ENCODE assay signal across 8 cellular contexts in the genomic region with DNA sequence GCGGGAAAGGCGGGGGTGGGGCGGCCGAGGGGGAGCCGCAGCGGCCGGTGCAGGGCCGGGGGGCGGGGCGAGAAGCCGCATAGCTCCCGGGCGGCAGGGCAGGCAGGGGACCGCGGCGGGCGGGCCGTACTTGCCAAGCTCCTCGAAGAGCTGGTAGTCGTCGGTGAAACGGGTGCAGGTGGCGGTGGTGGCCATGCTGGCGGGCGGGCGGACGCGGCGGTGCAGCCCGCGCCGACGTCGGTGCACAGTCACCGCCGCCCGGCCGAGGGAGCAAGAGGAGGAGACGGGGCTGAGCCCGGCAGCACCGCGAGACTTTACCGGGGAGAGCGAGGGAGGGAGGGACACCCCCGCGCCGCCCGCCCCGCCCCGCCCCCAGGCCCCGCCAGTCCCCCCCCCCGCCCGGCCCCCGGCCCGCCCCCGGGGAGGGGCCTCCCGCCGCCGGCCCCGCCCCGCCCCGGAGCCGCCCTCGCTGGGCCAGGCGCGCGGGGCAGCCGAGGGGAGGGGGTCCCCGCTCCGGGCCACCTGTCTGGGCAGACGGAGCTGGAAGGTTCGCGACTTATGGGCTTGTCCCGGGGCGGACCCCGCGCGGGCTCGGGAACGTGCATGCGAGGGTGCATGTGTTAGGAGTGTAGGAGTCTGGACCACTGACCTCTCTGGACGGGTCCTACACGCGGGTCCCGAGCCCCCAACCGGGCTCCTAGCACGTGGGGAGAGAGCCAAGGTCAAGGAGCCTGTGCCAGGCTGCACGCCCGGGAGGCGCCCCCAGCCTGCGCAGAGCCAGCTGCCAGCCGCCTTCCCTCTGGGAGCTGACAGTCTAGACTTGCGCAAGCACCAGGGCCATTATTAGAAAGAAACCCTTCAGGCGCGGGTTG. TPM values are rescaled to one million over a fixed set of nuclear protein-coding genes. Genes with fewer than 3 reads are reported as not detected.
DNase-seq lines count a peak whose midpoint lies in the region; ATAC-seq and TF ChIP-seq lines count a peak whose summit lies in the region.

A gene (minus strand): TSS at position 289 of the 872 bp plus-strand sequence. CDS start 94 bp downstream, at position 195.

- peak; percentile 67 for ATAC-seq in HG02943 (IDR thresholded peaks at IDR 0.05; ENCODE audit: low read depth, unreplicated experiment)

- peaks cover 6 to 17% of the 10 kb centered on the region in 2 donors for H3K4me1 ChIP-seq in breast epithelium
- H3K4me1 ChIP-seq in smooth muscle cell (ENCODE audit: low read depth): peaks cover 3% of the 10 kb centered on the region

- no peak for TF ChIP-seq POLR2A in breast epithelium (IDR thresholded peaks at IDR 0.05)

- peak within 1 kb of the TSS; percentile 77 for H3K27ac ChIP-seq in WERI-Rb-1
- peak within 1 kb of the TSS; percentile 42 to 55 for H3K27ac ChIP-seq in breast epithelium
- no peak within 1 kb of the TSS for H3K27ac ChIP-seq in smooth muscle cell (ENCODE audit: low read depth)

- H3K27me3 ChIP-seq in WERI-Rb-1 (ENCODE audit: insufficient read depth, low read depth, severe bottlenecking): no peaks in the 10 kb centered on the region
- no peaks in the 10 kb centered on the region for H3K27me3 ChIP-seq in breast epithelium
- no peaks in the 10 kb centered on the region for H3K27me3 ChIP-seq in smooth muscle cell (ENCODE audit: low read depth)

- peaks cover under 1% of the 10 kb centered on the region for H3K79me2 ChIP-seq in smooth muscle cell (ENCODE audit: low read depth)

- H3K9me3 ChIP-seq in WERI-Rb-1 (ENCODE audit: severe bottlenecking) (no peaks in the 10 kb centered on the region), breast epithelium (no peaks in the 10 kb centered on the region), smooth muscle cell (replicated peaks; ENCODE audit: low read depth) (no peaks in the 10 kb centered on the region)

- H2AFZ ChIP-seq in smooth muscle cell (ENCODE audit: low read depth): peak within 1 kb of the TSS; percentile 77

- H3K36me3 ChIP-seq in WERI-Rb-1 (peaks cover 31% of the 10 kb centered on the region), breast epithelium (no peaks in the 10 kb centered on the region), smooth muscle cell (ENCODE audit: low read depth) (no peaks in the 10 kb centered on the region)

- intact Hi-C loops in breast epithelium (cut with DNase I; ENCODE audit: low total_unique reads): no loop called here

- peak within 1 kb of the TSS; percentile 54 for H3K4me3 ChIP-seq in WERI-Rb-1 (ENCODE audit: low read depth, low read length)
- peak within 1 kb of the TSS; percentile 89 to 98 (median 89) for H3K4me3 ChIP-seq in breast epithelium
- peak within 1 kb of the TSS; percentile 75 for H3K4me3 ChIP-seq in smooth muscle cell

- DNase-seq in NCI-H1417 (lab: John Stamatoyannopoulos, UW) (peak; percentile 49 to 73 (median 53)), NCI-H1417 treated with DMSO at 0.1 percent for 48 hours (lab: John Stamatoyannopoulos, UW) (no peak), NCI-H2196 treated with DMSO at 0.1 percent for 48 hours (lab: John Stamatoyannopoulos, UW; ENCODE audit: unreplicated experiment) (peak; percentile 63), WERI-Rb-1 (peak; percentile 82), breast epithelium (ENCODE audit: low spot score in 2 of 2) (peak; percentile 68 to 82), iPS-NIHi11 (ENCODE audit: low spot score) (peak; percentile 97), smooth muscle cell (lab: John Stamatoyannopoulos, UW; ENCODE audit: unreplicated experiment) (peak; percentile 39)

- H3K9ac ChIP-seq in smooth muscle cell (ENCODE audit: low read depth): no peak within 1 kb of the TSS

- H3K4me2 ChIP-seq in smooth muscle cell: peak within 1 kb of the TSS; percentile 93

- no peak for TF ChIP-seq CTCF in WERI-Rb-1 (IDR thresholded peaks at IDR 0.05; ENCODE audit: low read depth, low read length)
- TF ChIP-seq CTCF in breast epithelium (IDR thresholded peaks at IDR 0.05): no peak
- TF ChIP-seq CTCF in smooth muscle cell (IDR thresholded peaks at IDR 0.05; ENCODE audit: borderline replicate concordance, insufficient read depth, poor library complexity, severe bottlenecking): no peak

- 11% methylated on average over 20 of the region's 95 CpGs for WGBS in smooth muscle cell (ENCODE audit: low lambda C conversion rate)

- H4K20me1 ChIP-seq in smooth muscle cell (ENCODE audit: low read depth): peaks cover 8% of the 10 kb centered on the region

- H3F3A ChIP-seq in smooth muscle cell (ENCODE audit: low read depth): no peaks in the 10 kb centered on the region

RNA-seq across cellular contexts. Expression of the gene that starts here (rescaled TPM):
- total RNA-seq in breast epithelium (10 to 100 TPM; 22.6 to 28.0 (median 27.2) TPM), smooth muscle cell (10.5 and 10.8 TPM in 2 replicates)
- polyA plus RNA-seq in smooth muscle cell: 2.2 and 4.0 TPM in 2 replicates
